In genomic region chr12:133061954-133062353, GRCh38 we compare ENCODE assay signal across 22 cellular contexts. TPM values are rescaled to one million over a fixed set of nuclear protein-coding genes. Genes with fewer than 3 reads are reported as not detected.
A peak's percentile ranks its signal among the peaks of the same experiment; 100 is the strongest.
DNase-seq lines count a peak whose midpoint lies in the region; ATAC-seq, FAIRE-seq and TF ChIP-seq lines count a peak whose summit lies in the region.
"Had no signal": no experiment of that assay in that cellular context is flagged by ENCODE, and none has a peak within 500 bp of the region (broad histone marks: within the 10 kb centered on the region; RNA-seq: fewer than 3 reads in every experiment).

No MANE protein-coding gene starts in this region.

- H3K9ac ChIP-seq in BLaER1 (no peak overlapping the region), duodenal mucosa (ENCODE audit: low read depth in 1 of 2, low read length in 2 of 2) (no peak overlapping the region)

- DNase-seq in sigmoid colon (no peak), D341Med (ENCODE audit: low spot score) (no peak), small intestine (no peak)
- DNase-seq: 8988T; C1 segment of cervical spinal cord; Caco-2; CD4-positive, alpha-beta T cell; DMS153; DMS79; GDM1; GOT3; H7; IMR-90; KBM-7 had no signal

- POLR2A ChIA-PET in HEK293 (lab: Yijun Ruan, JAX) = no interaction called here

- no peak overlapping the region for H3K27ac ChIP-seq in BLaER1
- H3K27ac ChIP-seq in HEK293 (ENCODE audit: extremely low read depth, low read depth, low read length) = no peak overlapping the region
- no peak overlapping the region for H3K27ac ChIP-seq in duodenal mucosa (ENCODE audit: low read depth, low read length)
- H3K27ac ChIP-seq in muscle layer of duodenum (ENCODE audit: low read length) = no peak overlapping the region
- no peak overlapping the region for H3K27ac ChIP-seq in sigmoid colon
- H3K27ac ChIP-seq in small intestine (ENCODE audit: low read depth in 1 of 2, low read length in 1 of 2) = no peak overlapping the region
- H3K27ac ChIP-seq: HL-60 had no signal

- intact Hi-C loops in sigmoid colon (cut with DNase I) = no loop called here

- WGBS in sigmoid colon, 2 donors = 95 to 99% methylated on average over 1 of the region's 1 CpG
- WGBS in small intestine, 3 donors = 88 to 97% (median 96%) methylated on average over 1 of the region's 1 CpG

- FAIRE-seq in small intestine (lab: Jason Lieb, UNC) = no peak
- FAIRE-seq: HTR-8/SVneo had no signal

- no peak for ATAC-seq in esophagus mucosa
- ATAC-seq: HCT116 had no signal

- no peak for TF ChIP-seq POLR2A in sigmoid colon (IDR thresholded peaks at IDR 0.05)

- H3K4me1 ChIP-seq in BLaER1 (no peaks in the 10 kb centered on the region), HEK293 (ENCODE audit: control insufficient read depth, insufficient read depth, low read length) (no peaks in the 10 kb centered on the region), duodenal mucosa (ENCODE audit: control insufficient read depth in 1 of 2, insufficient read depth in 2 of 2, low read length in 2 of 2) (no peaks in the 10 kb centered on the region), muscle layer of duodenum (ENCODE audit: control insufficient read depth in 1 of 2, insufficient read depth in 2 of 2, low read length in 2 of 2) (no peaks in the 10 kb centered on the region), sigmoid colon (no peaks in the 10 kb centered on the region), small intestine (ENCODE audit: control insufficient read depth in 2 of 2, insufficient read depth in 1 of 2, low read depth in 1 of 2, low read length in 1 of 2) (no peaks in the 10 kb centered on the region)
- H3K4me1 ChIP-seq: Caco-2 had no signal

- H3K9me3 ChIP-seq in BLaER1 (peaks cover 100% of the 10 kb centered on the region), HEK293 (ENCODE audit: control insufficient read depth, insufficient read depth, low read depth, low read length) (no peaks in the 10 kb centered on the region; the same call in 1 of the 2 replicates), duodenal mucosa (ENCODE audit: control insufficient read depth in 1 of 2, low read length in 2 of 2) (peaks cover 94 to 97% of the 10 kb centered on the region in 2 donors), muscle layer of duodenum (ENCODE audit: control insufficient read depth in 1 of 2, low read length in 2 of 2) (peaks cover 94 to 97% of the 10 kb centered on the region in 2 donors), sigmoid colon (peaks cover 63 to 98% (median 87%) of the 10 kb centered on the region in 4 donors), small intestine (ENCODE audit: control insufficient read depth, low read depth) (peaks cover 7% of the 10 kb centered on the region)

- peaks cover 74% of the 10 kb centered on the region for H3K36me3 ChIP-seq in BLaER1
- peaks cover 0 to 8% of the 10 kb centered on the region in 2 experiments; a peak in 1 of 3 replicates for H3K36me3 ChIP-seq in HEK293 (ENCODE audit: control insufficient read depth in 2 of 2, insufficient read depth in 1 of 2, low read length in 2 of 2)
- peaks cover 14 to 18% of the 10 kb centered on the region in 2 donors for H3K36me3 ChIP-seq in duodenal mucosa (ENCODE audit: control insufficient read depth in 1 of 2, insufficient read depth in 2 of 2, low read length in 2 of 2)
- peaks cover 10 to 61% of the 10 kb centered on the region in 2 donors for H3K36me3 ChIP-seq in muscle layer of duodenum (ENCODE audit: control insufficient read depth in 1 of 2, insufficient read depth in 2 of 2, low read length in 2 of 2)
- H3K36me3 ChIP-seq in sigmoid colon = peaks cover 11 to 50% (median 12%) of the 10 kb centered on the region in 4 donors
- peaks cover 0 to 3% of the 10 kb centered on the region in 2 donors for H3K36me3 ChIP-seq in small intestine (ENCODE audit: control insufficient read depth in 2 of 2, insufficient read depth in 2 of 2, low read length in 2 of 2)

- no peak overlapping the region for H3K4me2 ChIP-seq in BLaER1

- CTCF ChIA-PET in HEK293 (lab: Yijun Ruan, JAX) = interaction anchor here (0.5 kb wide), 1 partner anchor 62 kb away, joined by 3 read pairs; no protein-coding TSS in a partner anchor

- H3K4me3 ChIP-seq in BLaER1 (peak overlapping the region; percentile 45; the same call in 1 of the 2 replicates), HEK293 (ENCODE audit: low read depth, low read length) (no peak overlapping the region), duodenal mucosa (ENCODE audit: low read depth in 1 of 2, low read length in 2 of 2) (peak overlapping the region; percentile 17 to 45), muscle layer of duodenum (ENCODE audit: low read depth in 1 of 2, low read length in 2 of 2) (peak overlapping the region; percentile 2 to 49), sigmoid colon (no peak overlapping the region), small intestine (ENCODE audit: low read depth in 1 of 2, low read length in 2 of 2) (no peak overlapping the region)

- no peaks in the 10 kb centered on the region for H4K20me1 ChIP-seq in BLaER1

- no peak for TF ChIP-seq CTCF in HEK293 (tag by site-specific recombination; IDR thresholded peaks at IDR 0.05)
- no peak for TF ChIP-seq CTCF in sigmoid colon (IDR thresholded peaks at IDR 0.05)

- H3K27me3 ChIP-seq in BLaER1 = no peaks in the 10 kb centered on the region
- no peaks in the 10 kb centered on the region for H3K27me3 ChIP-seq in duodenal mucosa (ENCODE audit: control insufficient read depth in 1 of 2, insufficient read depth in 2 of 2, low read length in 2 of 2)
- no peaks in the 10 kb centered on the region for H3K27me3 ChIP-seq in muscle layer of duodenum (ENCODE audit: low read depth, low read length)
- no peaks in the 10 kb centered on the region for H3K27me3 ChIP-seq in sigmoid colon
- no peaks in the 10 kb centered on the region for H3K27me3 ChIP-seq in small intestine (ENCODE audit: control insufficient read depth in 2 of 2, insufficient read depth in 2 of 2, low read length in 2 of 2)

- TF ChIP-seq EP300 in sigmoid colon (IDR thresholded peaks at IDR 0.05) = no peak

TF ChIP-seq in HEK293, 187 proteins besides CTCF, POLR2A, EP300 and RAD21:
- no peak for TF ChIP-seq SP3 (tag by site-specific recombination; IDR thresholded peaks at IDR 0.05)
- TF ChIP-seq SETDB1 (IDR thresholded peaks at IDR 0.05; ENCODE audit: insufficient read length, low read length) = peak; percentile 84
- no peak for TF ChIP-seq ZNF518A (tag by site-specific recombination; conservative IDR thresholded peaks at IDR 0.05; ENCODE audit: low read depth)
- TF ChIP-seq PRDM6 (tag by site-specific recombination; IDR thresholded peaks at IDR 0.05) = no peak

RNA-seq across cellular contexts. Expression of gene ZNF140, which starts 18.8 kb away (rescaled TPM):
- total RNA-seq in esophagus mucosa (11.4 TPM), sigmoid colon (10 to 100 TPM; 12.4 to 18.8 (median 15.4) TPM)
- polyA plus RNA-seq in sigmoid colon (10 to 100 TPM in 2 of 3 donors, 1 to 10 TPM in 1; 7.8 to 14.8 (median 12.9) TPM), small intestine (10 to 100 TPM; 12.3 to 23.7 (median 13.0) TPM)

RNA-seq across cellular contexts. Expression of gene ZNF84, which starts 24.6 kb away (rescaled TPM):
- total RNA-seq in esophagus mucosa = 5.5 TPM
- 10 to 100 TPM; 28.8 to 32.7 (median 31.4) TPM for total RNA-seq in sigmoid colon
- 1 to 10 TPM in 2 of 3 donors, under 1 TPM in 1; 0.92 to 7.2 (median 2.4) TPM for polyA plus RNA-seq in sigmoid colon
- 1 to 10 TPM; 3.0 to 5.6 (median 5.2) TPM for polyA plus RNA-seq in small intestine

Comparison
In these comparisons a context has a peak if more than half of its experiments do, and no peak if none do; other contexts are left out.
1. H3K4me3 ChIP-seq: peak in BLaER1 (single experiment), duodenal mucosa (2 of 2) and muscle layer of duodenum (2 of 2); none in HEK293 (single experiment), sigmoid colon (0 of 4) and small intestine (0 of 2).